Comparison of ENCODE assay signal across 8 cellular contexts in genomic region chr7:2403718-2404648, GRCh38. TPM values are rescaled to one million over a fixed set of nuclear protein-coding genes. Genes with fewer than 3 reads are reported as not detected.
DNase-seq lines count a peak whose midpoint lies in the region; ATAC-seq and TF ChIP-seq lines count a peak whose summit lies in the region.

No MANE protein-coding gene starts in this region.

- peak overlapping the region; percentile 80 for H3K9ac ChIP-seq in smooth muscle cell (ENCODE audit: low read depth)

- H3K79me2 ChIP-seq in smooth muscle cell (ENCODE audit: low read depth) = peaks cover 19% of the 10 kb centered on the region

- H3K4me1 ChIP-seq in smooth muscle cell (ENCODE audit: low read depth) = peaks cover 8% of the 10 kb centered on the region

- peak overlapping the region; percentile 92 for H3K4me3 Mint-ChIP-seq in central memory CD8-positive, alpha-beta T cell

- no peaks in the 10 kb centered on the region for H3K36me3 ChIP-seq in smooth muscle cell (ENCODE audit: low read depth)

- peak; percentile 0 for ATAC-seq in HG03159 (IDR thresholded peaks at IDR 0.05; ENCODE audit: unreplicated experiment)
- peak; percentile 11 for ATAC-seq in central memory CD8-positive, alpha-beta T cell (replicated peaks; ENCODE audit: extremely low read depth, poor library complexity, severe bottlenecking)
- no peak for ATAC-seq in GM19328 (IDR thresholded peaks at IDR 0.05; ENCODE audit: unreplicated experiment)

- peak overlapping the region; percentile 88 for H3K4me2 ChIP-seq in smooth muscle cell

- no peaks in the 10 kb centered on the region for H3K27me3 ChIP-seq in smooth muscle cell (ENCODE audit: low read depth)

- H3K27ac Mint-ChIP-seq in central memory CD8-positive, alpha-beta T cell (ENCODE audit: low read depth) = peak overlapping the region; percentile 92

- H4K20me1 ChIP-seq in smooth muscle cell (ENCODE audit: low read depth) = peaks cover 11% of the 10 kb centered on the region

- peaks cover 53% of the 10 kb centered on the region for H3K4me1 Mint-ChIP-seq in central memory CD8-positive, alpha-beta T cell

- H3K9me3 Mint-ChIP-seq in central memory CD8-positive, alpha-beta T cell = no peaks in the 10 kb centered on the region

- no peaks in the 10 kb centered on the region for H3K27me3 Mint-ChIP-seq in central memory CD8-positive, alpha-beta T cell

- peak; percentile 16 for TF ChIP-seq CTCF in smooth muscle cell (IDR thresholded peaks at IDR 0.05; ENCODE audit: borderline replicate concordance, insufficient read depth, poor library complexity, severe bottlenecking)

- H3K36me3 Mint-ChIP-seq in central memory CD8-positive, alpha-beta T cell (ENCODE audit: insufficient read depth) = peaks cover 17% of the 10 kb centered on the region

- peaks cover 24% of the 10 kb centered on the region for H3F3A ChIP-seq in smooth muscle cell (ENCODE audit: low read depth)

- H3K27ac ChIP-seq in smooth muscle cell (ENCODE audit: low read depth) = no peak overlapping the region

- peak overlapping the region; percentile 73 for H3K4me3 ChIP-seq in smooth muscle cell

- DNase-seq in NCI-H2227 (lab: John Stamatoyannopoulos, UW; ENCODE audit: unreplicated experiment) (peak; percentile 42), NCI-H2227 treated with DMSO at 0.1 percent for 48 hours (lab: John Stamatoyannopoulos, UW) (no peak), SW480 (ENCODE audit: low spot score) (peak; percentile 64), islet precursor cell (peak; percentile 77), smooth muscle cell (lab: John Stamatoyannopoulos, UW; ENCODE audit: unreplicated experiment) (peak; percentile 33)
- peak in 1 of 2 donors; percentile 18 for DNase-seq in central memory CD8-positive, alpha-beta T cell (ENCODE audit: low spot score in 2 of 2)

- 10% methylated on average over 66 of the region's 71 CpGs for WGBS in smooth muscle cell (ENCODE audit: low lambda C conversion rate)

- H2AFZ ChIP-seq in smooth muscle cell (ENCODE audit: low read depth) = peak overlapping the region; percentile 64

- no peaks in the 10 kb centered on the region for H3K9me3 ChIP-seq in smooth muscle cell (replicated peaks; ENCODE audit: low read depth)

RNA-seq across cellular contexts. Expression of gene CHST12, which starts 0.6 kb away (rescaled TPM):
- total RNA-seq in smooth muscle cell = 7.5 and 10.1 TPM in 2 replicates
- polyA plus RNA-seq in smooth muscle cell = 15.0 and 19.7 TPM in 2 replicates

RNA-seq across cellular contexts. Expression of gene EIF3B, which starts 49.4 kb away (rescaled TPM):
- total RNA-seq in smooth muscle cell = 85.8 and 96.1 TPM in 2 replicates
- 112 and 146 TPM in 2 replicates for polyA plus RNA-seq in smooth muscle cell
